17 cellular contexts compared by ENCODE assay signal in genomic region chr4:152160236-152160800, GRCh38.
DNase-seq lines count a peak whose midpoint lies in the region; ATAC-seq, FAIRE-seq and TF ChIP-seq lines count a peak whose summit lies in the region.
"Had no signal": no experiment of that assay in that cellular context is flagged by ENCODE, and none has a peak within 500 bp of the region (broad histone marks: within the 10 kb centered on the region; RNA-seq: fewer than 3 reads in every experiment).

No MANE protein-coding gene starts in this region.

- TF ChIP-seq CTCF in D721Med (IDR thresholded peaks at IDR 0.05; ENCODE audit: insufficient read depth, missing control alignments) (peak; percentile 1), WERI-Rb-1 (IDR thresholded peaks at IDR 0.05; ENCODE audit: low read depth, low read length) (no peak), foreskin keratinocyte (conservative IDR thresholded peaks at IDR 0.05) (peak; percentile 30), right lobe of liver (IDR thresholded peaks at IDR 0.05) (no peak)

- no peak for TF ChIP-seq POLR2A in right lobe of liver (IDR thresholded peaks at IDR 0.05)

- no peak overlapping the region for H3K27ac ChIP-seq in WERI-Rb-1
- H3K27ac ChIP-seq in foreskin keratinocyte, result no peak overlapping the region
- no peak overlapping the region for H3K27ac ChIP-seq in right lobe of liver
- H3K27ac ChIP-seq: BLaER1, HL-60 had no signal

- FAIRE-seq in D721Med (lab: Jason Lieb, UNC), result peak; percentile 97
- FAIRE-seq: G401.6, GM12891, GM19239, H54 had no signal

- ATAC-seq in foreskin keratinocyte (peak; percentile 88), right lobe of liver (no peak)

- DNase-seq in D721Med (ENCODE audit: insufficient read length, low spot score), result no peak
- DNase-seq in NCI-H82 (lab: John Stamatoyannopoulos, UW), result peak; percentile 92
- peak; percentile 78 for DNase-seq in WERI-Rb-1
- peak; percentile 50 to 83 for DNase-seq in foreskin keratinocyte
- DNase-seq in hypothalamus (lab: John Stamatoyannopoulos, UW), result no peak
- DNase-seq in right lobe of liver, result no peak
- no peak for DNase-seq in GOT3 (lab: John Stamatoyannopoulos, UW)
- DNase-seq in UCSD-AML1 (lab: John Stamatoyannopoulos, UW; ENCODE audit: unreplicated experiment), result no peak
- DNase-seq: CD4-positive, alpha-beta memory T cell; DMS 273 treated with DMSO at 0.1 percent for 48 hours; HCEC 1CT had no signal

- H3K4me1 ChIP-seq in foreskin keratinocyte (peaks cover 2% of the 10 kb centered on the region), right lobe of liver (no peaks in the 10 kb centered on the region)

- 68% methylated on average over 5 of the region's 13 CpGs for WGBS in right lobe of liver (ENCODE audit: insufficient coverage, low coverage, low lambda C conversion rate, missing lambda C conversion rate)

- H3K9me3 ChIP-seq in WERI-Rb-1 (ENCODE audit: severe bottlenecking), result no peaks in the 10 kb centered on the region
- H3K9me3 ChIP-seq in right lobe of liver, result no peaks in the 10 kb centered on the region
- H3K9me3 ChIP-seq: BLaER1 had no signal

- H3K4me3 ChIP-seq in WERI-Rb-1 (ENCODE audit: low read depth, low read length) (no peak overlapping the region), right lobe of liver (no peak overlapping the region)
- H3K4me3 ChIP-seq: BLaER1 had no signal

- H3K36me3 ChIP-seq in WERI-Rb-1 (no peaks in the 10 kb centered on the region), right lobe of liver (no peaks in the 10 kb centered on the region)
- H3K36me3 ChIP-seq: BLaER1 had no signal

- intact Hi-C loops in right lobe of liver (cut with DNase I), result no loop called here

- H3K27me3 ChIP-seq in WERI-Rb-1 (ENCODE audit: insufficient read depth, low read depth, severe bottlenecking) (peaks cover 87% of the 10 kb centered on the region), foreskin keratinocyte (no peaks in the 10 kb centered on the region), right lobe of liver (no peaks in the 10 kb centered on the region)
- H3K27me3 ChIP-seq: BLaER1 had no signal

Comparison
In these comparisons a context has a peak if more than half of its experiments do, and no peak if none do; other contexts are left out.
1. DNase-seq: peak in NCI-H82 (single experiment), WERI-Rb-1 (single experiment) and foreskin keratinocyte (2 of 2); none in D721Med (single experiment), hypothalamus (0 of 51), right lobe of liver (0 of 3), GOT3 (single experiment) and UCSD-AML1 (single experiment).
2. CTCF ChIP-seq: peak in D721Med (single experiment) and foreskin keratinocyte (single experiment); none in WERI-Rb-1 (single experiment) and right lobe of liver (0 of 4).